ENCODE assay signal across 1 cellular context in the genomic region with DNA sequence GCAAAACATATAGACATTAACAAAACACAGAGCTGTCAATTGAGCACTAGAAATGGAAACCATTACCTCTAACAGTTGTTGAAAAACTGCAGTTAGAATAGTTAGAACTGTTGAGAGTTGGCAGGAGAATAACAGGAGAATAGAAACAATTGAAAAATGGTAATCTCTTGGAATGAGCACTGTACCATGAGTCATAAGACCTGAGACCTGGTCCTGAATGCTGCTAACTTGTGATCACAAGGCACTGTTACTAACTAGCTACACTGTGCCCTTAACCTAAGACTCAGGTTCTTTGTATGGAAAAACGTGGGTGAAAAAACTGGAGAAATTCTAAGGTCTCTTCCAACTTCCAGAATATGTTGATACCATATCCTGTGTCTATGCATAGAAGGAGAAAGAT.
TF ChIP-seq lines count a peak whose summit lies in the region.

No MANE protein-coding gene starts in this region.

TF ChIP-seq in GM12878, 131 proteins besides CTCF, POLR2A, EP300 and RAD21:
- TF ChIP-seq BRCA1 (IDR thresholded peaks at IDR 0.05; ENCODE audit: low read depth, low read length) = no peak
- TF ChIP-seq IRF3 (IDR thresholded peaks at IDR 0.05) = no peak
- TF ChIP-seq SMAD5 (IDR thresholded peaks at IDR 0.05; ENCODE audit: low read depth) = no peak
- TF ChIP-seq ASH2L (IDR thresholded peaks at IDR 0.05; ENCODE audit: borderline replicate concordance, low read depth) = no peak
- TF ChIP-seq, protein P1, sequence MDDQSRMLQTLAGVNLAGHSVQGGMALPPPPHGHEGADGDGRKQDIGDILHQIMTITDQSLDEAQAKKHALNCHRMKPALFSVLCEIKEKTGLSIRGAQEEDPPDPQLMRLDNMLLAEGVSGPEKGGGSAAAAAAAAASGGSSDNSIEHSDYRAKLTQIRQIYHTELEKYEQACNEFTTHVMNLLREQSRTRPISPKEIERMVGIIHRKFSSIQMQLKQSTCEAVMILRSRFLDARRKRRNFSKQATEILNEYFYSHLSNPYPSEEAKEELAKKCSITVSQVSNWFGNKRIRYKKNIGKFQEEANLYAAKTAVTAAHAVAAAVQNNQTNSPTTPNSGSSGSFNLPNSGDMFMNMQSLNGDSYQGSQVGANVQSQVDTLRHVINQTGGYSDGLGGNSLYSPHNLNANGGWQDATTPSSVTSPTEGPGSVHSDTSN (IDR thresholded peaks at IDR 0.05; ENCODE audit: insufficient replicate concordance, low read depth, low read length) = no peak
- no peak for TF ChIP-seq ZBTB11 (CRISPR knock-in tag; IDR thresholded peaks at IDR 0.05)
- TF ChIP-seq BHLHE40 (IDR thresholded peaks at IDR 0.05; ENCODE audit: borderline replicate concordance in 1 of 2, low read depth in 2 of 2, low read length in 1 of 2) = no peak
- TF ChIP-seq SP1 (IDR thresholded peaks at IDR 0.05; ENCODE audit: low read depth, low read length) = no peak
- TF ChIP-seq REST (IDR thresholded peaks at IDR 0.05; ENCODE audit: low read depth, low read length) = no peak
- no peak for TF ChIP-seq SMC3 (IDR thresholded peaks at IDR 0.05; ENCODE audit: borderline replicate concordance, low read length)
- TF ChIP-seq YBX1 (IDR thresholded peaks at IDR 0.05) = no peak
- no peak for TF ChIP-seq SREBF2 (IDR thresholded peaks at IDR 0.05; ENCODE audit: low read length)
- no peak for TF ChIP-seq ZSCAN29 (IDR thresholded peaks at IDR 0.05)
- TF ChIP-seq RBBP5 (conservative IDR thresholded peaks at IDR 0.05) = no peak
TF ChIP-seq in GM12878: peak in this region for 0.
